1 cellular context compared by ENCODE assay signal in genomic region chr6:54058236-54058635, GRCh38.
TF ChIP-seq lines count a peak whose summit lies in the region.

No MANE protein-coding gene starts in this region.

TF ChIP-seq in HepG2, 621 proteins besides CTCF, POLR2A, EP300 and RAD21:
- TF ChIP-seq ZNF563 (CRISPR knock-in tag; IDR thresholded peaks at IDR 0.05) (no peak), ZKSCAN1 (IDR thresholded peaks at IDR 0.05; ENCODE audit: low read length) (no peak), ZNF281 (CRISPR knock-in tag; IDR thresholded peaks at IDR 0.05; ENCODE audit: borderline replicate concordance) (no peak), MAZ (IDR thresholded peaks at IDR 0.05; ENCODE audit: borderline replicate concordance, low read depth, low read length) (no peak), MAZ (CRISPR knock-in tag; IDR thresholded peaks at IDR 0.05; ENCODE audit: low read depth) (no peak), ZNF558 (CRISPR knock-in tag; IDR thresholded peaks at IDR 0.05; ENCODE audit: borderline replicate concordance) (no peak), KDM4B (CRISPR knock-in tag; IDR thresholded peaks at IDR 0.05) (no peak), ZBTB26 (CRISPR knock-in tag; IDR thresholded peaks at IDR 0.05; ENCODE audit: borderline replicate concordance) (no peak), ZBTB44 (CRISPR knock-in tag; IDR thresholded peaks at IDR 0.05) (no peak), ZBTB4 (CRISPR knock-in tag; IDR thresholded peaks at IDR 0.05; ENCODE audit: borderline replicate concordance) (no peak), ARID4A (CRISPR knock-in tag; IDR thresholded peaks at IDR 0.05; ENCODE audit: borderline replicate concordance) (no peak), SRSF1 (optimal IDR thresholded peaks at IDR 0.05; ENCODE audit: low read depth, low read length) (no peak), ZHX1 (CRISPR knock-in tag; IDR thresholded peaks at IDR 0.05; ENCODE audit: low read depth) (no peak), NR1H2 (CRISPR knock-in tag; IDR thresholded peaks at IDR 0.05; ENCODE audit: borderline replicate concordance, low read depth) (no peak), CEBPB (IDR thresholded peaks at IDR 0.05; ENCODE audit: borderline replicate concordance, low read depth, low read length) (no peak), ZNF253 (CRISPR knock-in tag; IDR thresholded peaks at IDR 0.05; ENCODE audit: borderline replicate concordance) (no peak), ZNF256 (CRISPR knock-in tag; conservative IDR thresholded peaks at IDR 0.05) (no peak), ZFP36L1 (CRISPR knock-in tag; IDR thresholded peaks at IDR 0.05) (no peak), SRF (IDR thresholded peaks at IDR 0.05; ENCODE audit: low read depth, low read length) (no peak), E2F5 (CRISPR knock-in tag; conservative IDR thresholded peaks at IDR 0.05) (no peak), BRD4 (CRISPR knock-in tag; IDR thresholded peaks at IDR 0.05) (no peak)
